ENCODE assay signal across 8 cellular contexts in genomic region chr6:119533603-119534279, GRCh38.
A peak's percentile ranks its signal among the peaks of the same experiment; 100 is the strongest.
DNase-seq lines count a peak whose midpoint lies in the region; ATAC-seq and TF ChIP-seq lines count a peak whose summit lies in the region.

No MANE protein-coding gene starts in this region.

- H3K4me1 ChIP-seq in fibroblast of lung (ENCODE audit: control insufficient read depth, extremely low read depth, insufficient read depth, low read length) (peaks cover 9% of the 10 kb centered on the region), right lobe of liver (no peaks in the 10 kb centered on the region)

- H3K27ac ChIP-seq in fibroblast of lung (ENCODE audit: insufficient read depth, low read length) = no peak overlapping the region
- no peak overlapping the region for H3K27ac ChIP-seq in right lobe of liver

- no peaks in the 10 kb centered on the region for H3K36me3 ChIP-seq in fibroblast of lung (ENCODE audit: control insufficient read depth, insufficient read depth, low read length)
- no peaks in the 10 kb centered on the region for H3K36me3 ChIP-seq in right lobe of liver

- no peak overlapping the region for H3K9ac ChIP-seq in fibroblast of lung (ENCODE audit: insufficient read depth, low read length)

- WGBS in right lobe of liver (ENCODE audit: insufficient coverage, low coverage, low lambda C conversion rate, missing lambda C conversion rate) = 61% methylated on average over 5 of the region's 5 CpGs

- H3K4me3 ChIP-seq in fibroblast of lung (replicated peaks in 1 of 4; ENCODE audit: control extremely low read depth in 1 of 4, insufficient read depth in 1 of 4, low read depth in 3 of 4, low read length in 4 of 4) (no peak overlapping the region), right lobe of liver (no peak overlapping the region)

- intact Hi-C loops in right lobe of liver (cut with DNase I) = no loop called here

- no peak overlapping the region for H2AFZ ChIP-seq in fibroblast of lung (ENCODE audit: low read length)

- H3K9me3 ChIP-seq in fibroblast of lung (ENCODE audit: control insufficient read depth, insufficient read depth, low read depth, low read length) (no peaks in the 10 kb centered on the region), right lobe of liver (no peaks in the 10 kb centered on the region)

- peak overlapping the region; percentile 1 for H3K4me2 ChIP-seq in fibroblast of lung (ENCODE audit: extremely low read depth, insufficient read depth, low read length)

- no peaks in the 10 kb centered on the region for H3K79me2 ChIP-seq in fibroblast of lung (ENCODE audit: control insufficient read depth, insufficient read depth, low read length)

- no peak for TF ChIP-seq POLR2A in right lobe of liver (IDR thresholded peaks at IDR 0.05)

- peak; percentile 76 for ATAC-seq in HG03469 (IDR thresholded peaks at IDR 0.05; ENCODE audit: unreplicated experiment)
- no peak for ATAC-seq in right lobe of liver

- TF ChIP-seq CTCF in fibroblast of lung (conservative IDR thresholded peaks at IDR 0.05 in 1 of 2, IDR thresholded peaks at IDR 0.05 in 1 of 2; ENCODE audit: low read depth in 1 of 2, low read length in 2 of 2) = no peak
- TF ChIP-seq CTCF in right lobe of liver (IDR thresholded peaks at IDR 0.05) = no peak

- no peaks in the 10 kb centered on the region for H4K20me1 ChIP-seq in fibroblast of lung (ENCODE audit: control insufficient read depth, extremely low read depth, insufficient read depth, low read length)

- DNase-seq in CD1c-positive myeloid dendritic cell (ENCODE audit: extremely low spot score) = peak; percentile 37
- DNase-seq in GM19240 (ENCODE audit: insufficient read length, low spot score) = peak; percentile 7
- DNase-seq in fibroblast of lung (ENCODE audit: low read depth in 2 of 2) = peak; percentile 60 to 73
- no peak for DNase-seq in HuH-7 (ENCODE audit: low spot score)
- no peak for DNase-seq in ecto neural progenitor cell (ENCODE audit: low spot score)
- DNase-seq in Ammon's horn (ENCODE audit: low spot score) = no peak
- DNase-seq in right lobe of liver = no peak

- H3K27me3 ChIP-seq in fibroblast of lung (ENCODE audit: control insufficient read depth, insufficient read depth, low read length) (no peaks in the 10 kb centered on the region), right lobe of liver (no peaks in the 10 kb centered on the region)

Comparison
In these comparisons a context has a peak if more than half of its experiments do, and no peak if none do; other contexts are left out.
1. DNase-seq: peak in CD1c-positive myeloid dendritic cell (single experiment), GM19240 (single experiment) and fibroblast of lung (2 of 2); none in HuH-7 (single experiment), ecto neural progenitor cell (single experiment), Ammon's horn (single experiment) and right lobe of liver (0 of 3).